In genomic region chr6:3455121-3455489, GRCh38 we compare ENCODE assay signal across 8 cellular contexts. TPM values are rescaled to one million over a fixed set of nuclear protein-coding genes. Genes with fewer than 3 reads are reported as not detected.
A peak's percentile ranks its signal among the peaks of the same experiment; 100 is the strongest.
DNase-seq lines count a peak whose midpoint lies in the region; ATAC-seq, FAIRE-seq and TF ChIP-seq lines count a peak whose summit lies in the region.

No MANE protein-coding gene starts in this region.

- H2AFZ ChIP-seq in GM12878 (ENCODE audit: control insufficient read depth, low read depth, low read length) = no peak overlapping the region

- POLR2A ChIA-PET in GM12878 (lab: Charles Lee) = interaction anchor here (0.5 to 1.5 kb wide), 2 partner anchors 66 to 131 kb away, joined by 4 read pairs; no protein-coding TSS in a partner anchor

- in situ Hi-C loops in GM12878 (cut with MboI) = no loop called here
- in situ Hi-C loops in transverse colon (cut with MboI; ENCODE audit: low pct_ligation_motif_present in 1 of 4, low pct_unique_long_range_greater_than_20kb in 1 of 4, low sequenced_read_pairs in 3 of 4) = loop anchor here (10.0 to 25.0 kb wide), 3 partner anchors 168 to 282 kb away; no protein-coding TSS in a partner anchor

- TF ChIP-seq RAD21 in GM12878 (IDR thresholded peaks at IDR 0.05; ENCODE audit: insufficient read depth, low read depth, low read length) = no peak

- peaks cover 40% of the 10 kb centered on the region for H3K27me3 ChIP-seq in left ventricle myocardium inferior (ENCODE audit: low read depth)
- H3K27me3 ChIP-seq in GM12878 (replicated peaks in 1 of 2; ENCODE audit: control insufficient read depth in 2 of 2, insufficient read depth in 2 of 2, low read length in 1 of 2) = peaks cover 7 to 9% of the 10 kb centered on the region in 2 experiments; a peak in 3 of 4 replicates
- H3K27me3 ChIP-seq in lower lobe of right lung (ENCODE audit: low read depth) = peaks cover 8% of the 10 kb centered on the region
- peaks cover 5% of the 10 kb centered on the region for H3K27me3 ChIP-seq in transverse colon

- no peak for TF ChIP-seq CTCF in left ventricle myocardium inferior (IDR thresholded peaks at IDR 0.05; ENCODE audit: borderline replicate concordance)
- no peak for TF ChIP-seq CTCF in GM12878 (IDR thresholded peaks at IDR 0.05 in 2 of 3, conservative IDR thresholded peaks at IDR 0.05 in 1 of 3; ENCODE audit: control insufficient read depth in 2 of 3, extremely low read depth in 1 of 3, insufficient read depth in 1 of 3, low read depth in 3 of 3, low read length in 3 of 3)
- TF ChIP-seq CTCF in lower lobe of right lung (IDR thresholded peaks at IDR 0.05) = no peak
- TF ChIP-seq CTCF in transverse colon (IDR thresholded peaks at IDR 0.05) = no peak

- TF ChIP-seq EP300 in GM12878 (IDR thresholded peaks at IDR 0.05; ENCODE audit: borderline replicate concordance in 1 of 2, control insufficient read depth in 1 of 2, low read depth in 2 of 2, low read length in 2 of 2) (no peak), transverse colon (IDR thresholded peaks at IDR 0.05; ENCODE audit: low read depth) (no peak)

- H3K4me1 ChIP-seq in left ventricle myocardium inferior = peaks cover 39% of the 10 kb centered on the region
- peaks cover 6% of the 10 kb centered on the region; the same call in 1 of the 2 replicates for H3K4me1 ChIP-seq in GM12878 (ENCODE audit: control insufficient read depth, insufficient read depth, low read length)
- peaks cover 39% of the 10 kb centered on the region for H3K4me1 ChIP-seq in lower lobe of right lung
- peaks cover 0 to 37% (median 19%) of the 10 kb centered on the region in 4 donors for H3K4me1 ChIP-seq in transverse colon

- no peaks in the 10 kb centered on the region for H3K79me2 ChIP-seq in GM12878 (ENCODE audit: control insufficient read depth, insufficient read depth, low read length)

- H3K9ac ChIP-seq in GM12878 (ENCODE audit: control insufficient read depth, insufficient read depth, low read length) = no peak overlapping the region

- no peak for FAIRE-seq in GM12878 (lab: Jason Lieb, UNC)

- SMC1A ChIA-PET in GM12878 (lab: Charles Lee; ENCODE audit: uncharacterized antibody, unreplicated experiment) = interaction anchor here (1.0 to 5.1 kb wide), 12 partner anchors 9 to 175 kb away, joined by 3 to 46 read pairs (median 7); no protein-coding TSS in a partner anchor

- no peaks in the 10 kb centered on the region for H3K9me3 ChIP-seq in left ventricle myocardium inferior (replicated peaks)
- no peaks in the 10 kb centered on the region; the same call in 2 of the 3 replicates for H3K9me3 ChIP-seq in GM12878 (replicated peaks; ENCODE audit: control insufficient read depth, insufficient read depth, low read length)
- H3K9me3 ChIP-seq in lower lobe of right lung = no peaks in the 10 kb centered on the region
- H3K9me3 ChIP-seq in transverse colon = no peaks in the 10 kb centered on the region

- intact Hi-C loops in left ventricle myocardium inferior (cut with micrococcal nuclease) = no loop called here
- intact Hi-C loops in left cardiac atrium (cut with DNase I) = loop anchor here in 1 of 2 donors (10.0 kb wide), 2 partner anchors 160 to 280 kb away; no protein-coding TSS in a partner anchor
- intact Hi-C loops in GM12878 (cut with micrococcal nuclease; ENCODE audit: unreplicated experiment) = loop anchor here (2.0 to 5.0 kb wide), 2 partner anchors 176 to 277 kb away; no protein-coding TSS in a partner anchor
- intact Hi-C loops in lower lobe of right lung (cut with DNase I) = no loop called here
- intact Hi-C loops in transverse colon (cut with DNase I; ENCODE audit: low total_unique reads) = loop anchor here (10.0 kb wide), 1 partner anchor 100 kb away; no protein-coding TSS in a partner anchor

- RAD21 ChIA-PET in GM12878 (lab: Charles Lee; ENCODE audit: unreplicated experiment) = interaction anchor here (0.8 to 3.2 kb wide), 13 partner anchors 11 to 276 kb away, joined by 3 to 22 read pairs (median 7); no protein-coding TSS in a partner anchor

- H3K36me3 ChIP-seq in left ventricle myocardium inferior (no peaks in the 10 kb centered on the region), GM12878 (ENCODE audit: control insufficient read depth in 2 of 2, insufficient read depth in 2 of 2, low read length in 1 of 2) (no peaks in the 10 kb centered on the region), lower lobe of right lung (no peaks in the 10 kb centered on the region), transverse colon (no peaks in the 10 kb centered on the region)

- no peak for ATAC-seq in left cardiac atrium
- ATAC-seq in GM12878 = peak; percentile 74
- peak in 1 of 2 donors; percentile 43 for ATAC-seq in lower lobe of right lung
- ATAC-seq in GM21381 (IDR thresholded peaks at IDR 0.05; ENCODE audit: unreplicated experiment) = no peak

- CTCF ChIA-PET in GM12878 (lab: Yijun Ruan, JAX) = interaction anchor here (0.7 to 4.9 kb wide), 13 partner anchors 13 to 277 kb away, joined by 3 to 55 read pairs (median 5); no protein-coding TSS in a partner anchor

- 49% methylated on average over 9 of the region's 9 CpGs for WGBS in GM12878 (ENCODE audit: insufficient coverage, insufficient replicate concordance, low lambda C conversion rate, missing lambda C conversion rate)
- 10 to 39% methylated on average over 2 to 9 of the region's 9 CpGs for WGBS in transverse colon (ENCODE audit: low coverage in 1 of 2), 2 donors

- no peaks in the 10 kb centered on the region for H4K20me1 ChIP-seq in GM12878 (ENCODE audit: control insufficient read depth, insufficient read depth)

- BruUV-seq in GM12878 (replicated peaks; lab: Mats Ljungman, UMichigan) = no TSS peak

- H3K4me3 ChIP-seq in left ventricle myocardium inferior = peak overlapping the region; percentile 80
- no peak overlapping the region; the same call in 1 of the 2 replicates for H3K4me3 ChIP-seq in GM12878
- peak overlapping the region; percentile 70 for H3K4me3 ChIP-seq in lower lobe of right lung
- peak overlapping the region; percentile 51 to 83 (median 73) for H3K4me3 ChIP-seq in transverse colon

- peak overlapping the region; percentile 71; the same call in 1 of the 2 replicates for H3K4me2 ChIP-seq in GM12878 (ENCODE audit: control insufficient read depth, insufficient read depth)

- TF ChIP-seq POLR2A in GM12878 (IDR thresholded peaks at IDR 0.05; ENCODE audit: low read depth, low read length) (no peak), transverse colon (IDR thresholded peaks at IDR 0.05) (peak; percentile 40)

- no peak for DNase-seq in left ventricle myocardium inferior
- DNase-seq in left cardiac atrium = no peak
- DNase-seq in GM12878 (ENCODE audit: low read depth, low spot score) = no peak
- DNase-seq in lower lobe of right lung = no peak
- DNase-seq in transverse colon = peak; percentile 55
- no peak for DNase-seq in GM19238 (ENCODE audit: insufficient read length, low spot score)
- no peak for DNase-seq in hepatic stellate cell (ENCODE audit: low spot score)

- no peak overlapping the region for H3K27ac ChIP-seq in left ventricle myocardium inferior (replicated peaks)
- H3K27ac ChIP-seq in GM12878 (ENCODE audit: control insufficient read depth, insufficient read depth) = no peak overlapping the region
- peak overlapping the region; percentile 63 for H3K27ac ChIP-seq in lower lobe of right lung
- H3K27ac ChIP-seq in transverse colon = peak overlapping the region; percentile 69 to 88 (median 80)

TF ChIP-seq in GM12878, 131 proteins besides CTCF, POLR2A, EP300 and RAD21:
- no peak for TF ChIP-seq SMAD5 (IDR thresholded peaks at IDR 0.05; ENCODE audit: low read depth)
- peak; percentile 42 for TF ChIP-seq ATF7 (IDR thresholded peaks at IDR 0.05; ENCODE audit: low read depth)
- TF ChIP-seq MLLT1 (IDR thresholded peaks at IDR 0.05) = 0 out of 2 replicates have a peak, but pooled peaks have one; percentile 17

RNA-seq across cellular contexts. Expression of gene SLC22A23, which starts 1.7 kb away (rescaled TPM):
- 7.0 TPM for total RNA-seq in left ventricle myocardium inferior
- 1 to 10 TPM; 4.3 to 5.5 TPM for total RNA-seq in left cardiac atrium
- total RNA-seq in GM12878 (2013; cell fraction: nucleolus; rRNA removed) = 117 and 146 TPM in 2 replicates
- 1.7 and 1.9 TPM in 2 replicates for total RNA-seq in GM12878 (2014; rRNA removed)
- total RNA-seq in GM12878 (2014; rRNA removed; fragmentation: Illumina TruSeq; extraction: Trizol) = 0.67 and 0.88 TPM in 2 replicates
- total RNA-seq in GM12878 (2021) = 2.4 and 3.0 TPM in 2 replicates
- 0.80 TPM for polyA plus RNA-seq in GM12878 (2011; ENCODE audit: low read depth)
- polyA plus RNA-seq in GM12878 (2011; rRNA removed) = 0.14 and 0.42 TPM in 2 replicates
- polyA plus RNA-seq in GM12878 (2011; cell fraction: cytosol; rRNA removed) = 0.52 and 0.57 TPM in 2 replicates
- 1.6 and 1.9 TPM in 2 replicates for polyA plus RNA-seq in GM12878 (2011; cell fraction: nucleus; rRNA removed)
- polyA plus RNA-seq in GM12878 (2012) = 1.1 and 1.5 TPM in 2 replicates
- polyA plus RNA-seq in GM12878 (2014; fragmentation: Illumina TruSeq; extraction: Trizol) = 0.33 and 0.94 TPM in 2 replicates
- under 1 TPM; 0.20 to 0.24 TPM for polyA plus RNA-seq in GM12878 (2014; fragmentation: Nextera tagmentation; extraction: Ambion mirVana)
- polyA plus RNA-seq in GM12878 (2014; rRNA removed) = 1.1 and 1.4 TPM in 2 replicates
- under 1 TPM; 0.55 to 0.81 TPM for polyA plus RNA-seq in GM12878 (2016; fragmentation: Nextera tagmentation; extraction: Ambion mirVana)
- 1.0 and 1.3 TPM in 2 replicates for polyA minus RNA-seq in GM12878 (2011; rRNA and poly(A)+ RNA removed)
- not detected in 2 replicates for polyA minus RNA-seq in GM12878 (2011; cell fraction: cytosol; rRNA and poly(A)+ RNA removed)
- 2.2 and 2.7 TPM in 2 replicates for polyA minus RNA-seq in GM12878 (2011; cell fraction: nucleus; rRNA and poly(A)+ RNA removed)
- total RNA-seq in lower lobe of right lung = 27.8 TPM
- 100 to 1,000 TPM in 3 of 4 donors, 10 to 100 TPM in 1; 96.1 to 161 (median 117) TPM for total RNA-seq in transverse colon

Comparison
In these comparisons a context has a peak if more than half of its experiments do, and no peak if none do; other contexts are left out.
1. H3K27ac ChIP-seq: peak in lower lobe of right lung (single experiment) and transverse colon (4 of 4); none in left ventricle myocardium inferior (single experiment) and GM12878 (single experiment).
2. intact Hi-C loops: an anchor here in GM12878 (2.0 to 5.0 kb wide) and transverse colon (10.0 kb wide); none called in left ventricle myocardium inferior and lower lobe of right lung.